In genomic region chr1:26168410-26169167, GRCh38 we compare ENCODE assay signal across 8 cellular contexts. TPM values are rescaled to one million over a fixed set of nuclear protein-coding genes. Genes with fewer than 3 reads are reported as not detected.
DNase-seq lines count a peak whose midpoint lies in the region; ATAC-seq and TF ChIP-seq lines count a peak whose summit lies in the region.

TSS of gene C1orf232 (minus strand) at chr1:26168963. CDS start at chr1:26168499, 464 bp downstream.

- WGBS in esophagus muscularis mucosa, result 60% methylated on average over 4 of the region's 5 CpGs

- no peaks in the 10 kb centered on the region for H3K27me3 ChIP-seq in Panc1 (ENCODE audit: control insufficient read depth, insufficient read depth, low read length)
- peaks cover 0 to 4% (median 0%) of the 10 kb centered on the region in 4 donors for H3K27me3 ChIP-seq in esophagus muscularis mucosa

- no TSS peak for BruUV-seq in Panc1 (replicated peaks; lab: Mats Ljungman, UMichigan)

- H3K27ac ChIP-seq in Panc1 (ENCODE audit: low read length) (peak within 1 kb of the TSS; percentile 93), esophagus muscularis mucosa (replicated peaks in 1 of 4) (peak within 1 kb of the TSS; percentile 77 to 89 (median 77))

- H3K36me3 Mint-ChIP-seq in activated CD4-positive, alpha-beta T cell treated with anti-CD3 and anti-CD28 coated beads for 36 hours (ENCODE audit: low read depth), result peaks cover 12% of the 10 kb centered on the region

- H3K36me3 ChIP-seq in Panc1 (ENCODE audit: control insufficient read depth, insufficient read depth, low read length) (no peaks in the 10 kb centered on the region; the same call in 1 of the 2 replicates), esophagus muscularis mucosa (peaks cover 0 to 12% (median 7%) of the 10 kb centered on the region in 4 donors)

- no peak for DNase-seq in activated CD4-positive, alpha-beta T cell treated with anti-CD3 and anti-CD28 coated beads for 36 hours
- no peak for DNase-seq in activated CD4-positive, alpha-beta T cell treated with anti-CD3 and anti-CD28 coated beads for 4 hours
- no peak for DNase-seq in Panc1 (ENCODE audit: low read depth, low spot score)
- DNase-seq in esophagus muscularis mucosa (ENCODE audit: extremely low spot score), result no peak
- peak; percentile 18 for DNase-seq in pons (ENCODE audit: low spot score)
- DNase-seq in glomerular visceral epithelial cell (ENCODE audit: extremely low spot score), result no peak

- POLR2A ChIA-PET in activated CD4-positive, alpha-beta T cell treated with anti-CD3 and anti-CD28 coated beads for 36 hours (lab: Charles Lee), result interaction anchor here (1.2 kb wide), 1 partner anchor 65 kb away, joined by 13 read pairs; the partner anchor contains the start of gene CEP85
- POLR2A ChIA-PET in Panc1 (lab: Charles Lee), result no interaction called here

- H3K4me3 Mint-ChIP-seq in activated CD4-positive, alpha-beta T cell treated with anti-CD3 and anti-CD28 coated beads for 36 hours, result peak within 1 kb of the TSS; percentile 95

- peaks cover 3% of the 10 kb centered on the region for H3K27me3 Mint-ChIP-seq in activated CD4-positive, alpha-beta T cell treated with anti-CD3 and anti-CD28 coated beads for 36 hours

- no peaks in the 10 kb centered on the region for H3K9me3 ChIP-seq in Panc1 (ENCODE audit: control insufficient read depth, insufficient read depth, low read depth, low read length)
- no peaks in the 10 kb centered on the region for H3K9me3 ChIP-seq in esophagus muscularis mucosa

- H3K27ac Mint-ChIP-seq in activated CD4-positive, alpha-beta T cell treated with anti-CD3 and anti-CD28 coated beads for 36 hours, result peak within 1 kb of the TSS; percentile 88

- TF ChIP-seq EP300 in esophagus muscularis mucosa (IDR thresholded peaks at IDR 0.05), result no peak

- CTCF ChIA-PET in activated CD4-positive, alpha-beta T cell treated with anti-CD3 and anti-CD28 coated beads for 36 hours (lab: Charles Lee), result interaction anchor here (1.0 to 2.6 kb wide), 2 partner anchors 66 to 137 kb away, joined by 3 to 35 read pairs; partner anchors contain the start of gene CEP85
- CTCF ChIA-PET in Panc1 (lab: Charles Lee), result interaction anchor here (0.6 to 1.8 kb wide), 2 partner anchors 66 to 160 kb away, joined by 5 to 10 read pairs; partner anchors contain the start of gene CEP85

- intact Hi-C loops in activated CD4-positive, alpha-beta T cell treated with anti-CD3 and anti-CD28 coated beads for 36 hours (cut with DNase I, micrococcal nuclease), result loop anchor here (1.0 to 5.0 kb wide), 8 partner anchors 57 to 264 kb away; partner anchors contain the start of genes CEP85 (in 2 of the 2), DHDDS (in 1 of the 2) and PDIK1L (in 1 of the 2)
- intact Hi-C loops in Panc1 (cut with micrococcal nuclease; ENCODE audit: unreplicated experiment) (no loop called here), esophagus muscularis mucosa (cut with DNase I) (no loop called here)

- no peaks in the 10 kb centered on the region for H3K9me3 Mint-ChIP-seq in activated CD4-positive, alpha-beta T cell treated with anti-CD3 and anti-CD28 coated beads for 36 hours (ENCODE audit: low read depth)

- peaks cover 17% of the 10 kb centered on the region for H3K4me1 ChIP-seq in Panc1 (ENCODE audit: control insufficient read depth, insufficient read depth, low read length)
- peaks cover 31 to 39% (median 36%) of the 10 kb centered on the region in 4 donors for H3K4me1 ChIP-seq in esophagus muscularis mucosa

- in situ Hi-C loops in Panc1 (cut with HindIII; ENCODE audit: low pct_unique_long_range_greater_than_20kb, low sequenced_read_pairs), result no loop called here

- no peak for TF ChIP-seq POLR2A in esophagus muscularis mucosa (IDR thresholded peaks at IDR 0.05; ENCODE audit: low read depth)

- no peak for ATAC-seq in activated CD4-positive, alpha-beta T cell treated with anti-CD3 and anti-CD28 coated beads for 36 hours
- ATAC-seq in Panc1 (no peak), HG03108 (IDR thresholded peaks at IDR 0.05; ENCODE audit: unreplicated experiment) (no peak), HG02678 (IDR thresholded peaks at IDR 0.05; ENCODE audit: unreplicated experiment) (no peak)

- H3K4me3 ChIP-seq in Panc1 (ENCODE audit: low read depth in 2 of 2, low read length in 2 of 2) (peak within 1 kb of the TSS; percentile 87 to 95), esophagus muscularis mucosa (peak within 1 kb of the TSS; percentile 74 to 97 (median 91))

- TF ChIP-seq CTCF in Panc1 (IDR thresholded peaks at IDR 0.05) (no peak), esophagus muscularis mucosa (IDR thresholded peaks at IDR 0.05) (no peak)

- peaks cover 14% of the 10 kb centered on the region for H3K4me1 Mint-ChIP-seq in activated CD4-positive, alpha-beta T cell treated with anti-CD3 and anti-CD28 coated beads for 36 hours

RNA-seq across cellular contexts. Expression of gene C1orf232, which starts in this region (rescaled TPM):
- not detected for total RNA-seq in activated CD4-positive, alpha-beta T cell treated with anti-CD3 and anti-CD28 coated beads for 36 hours
- total RNA-seq in Panc1 (2021; ENCODE audit: unreplicated experiment) (not detected), esophagus muscularis mucosa (not detected)
- polyA plus RNA-seq in Panc1 (2012; ENCODE audit: insufficient read length), result not detected

Comparison
In these comparisons a context has a peak if more than half of its experiments do, and no peak if none do; other contexts are left out.
1. intact Hi-C loops: an anchor here in activated CD4-positive, alpha-beta T cell treated with anti-CD3 and anti-CD28 coated beads for 36 hours (1.0 to 5.0 kb wide); none called in Panc1 and esophagus muscularis mucosa.